ENCODE assay signal across 3 cellular contexts in the genomic region with DNA sequence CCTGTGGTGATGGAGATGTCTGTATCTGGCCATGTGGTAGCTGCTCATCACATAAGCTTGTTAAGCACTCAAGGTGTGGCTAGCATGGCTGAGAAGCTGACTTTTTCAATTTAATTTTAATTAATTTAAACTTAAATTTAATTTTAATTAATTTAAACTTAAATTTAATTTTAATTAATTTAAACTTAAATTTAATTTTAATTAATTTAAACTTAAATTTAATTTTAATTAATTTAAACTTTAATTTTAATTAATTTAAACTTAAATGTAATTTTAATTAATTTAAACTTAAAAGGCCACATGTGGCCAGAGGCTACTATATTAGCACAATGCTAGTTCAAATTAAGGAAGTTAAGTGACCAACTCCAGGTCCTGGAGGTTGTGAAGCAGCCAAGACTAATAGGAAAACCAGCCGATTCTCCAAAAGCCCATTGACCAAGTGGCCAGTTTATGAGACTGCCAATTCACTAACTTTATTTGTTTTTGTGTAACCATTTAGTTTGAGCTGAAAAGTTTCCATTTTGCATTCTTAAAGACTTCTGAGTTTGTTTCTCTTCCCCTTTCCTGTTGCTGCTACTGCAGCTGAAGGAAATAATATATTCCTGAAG.
TF ChIP-seq lines count a peak whose summit lies in the region.

No MANE protein-coding gene starts in this region.

TF ChIP-seq in GM12891, 5 proteins besides CTCF, POLR2A, EP300 and RAD21 (continued from another document):
- TF ChIP-seq POU2F2 (IDR thresholded peaks at IDR 0.05; ENCODE audit: low read depth, low read length) (no peak), POLR2AphosphoS5 (IDR thresholded peaks at IDR 0.05; ENCODE audit: low read depth, low read length) (no peak), SPI1 (IDR thresholded peaks at IDR 0.05; ENCODE audit: low read depth, low read length) (peak; percentile 8; the same call in 1 of the 2 replicates), TAF1 (IDR thresholded peaks at IDR 0.05; ENCODE audit: low read depth, low read length) (no peak)

TF ChIP-seq in WTC11, 78 proteins besides CTCF, POLR2A, EP300 and RAD21:
- TF ChIP-seq AFF4 (CRISPR knock-in tag; IDR thresholded peaks at IDR 0.05; ENCODE audit: borderline replicate concordance) = no peak
- no peak for TF ChIP-seq MXD4 (CRISPR knock-in tag; IDR thresholded peaks at IDR 0.05; ENCODE audit: borderline replicate concordance)
- TF ChIP-seq ZNF138 (CRISPR knock-in tag; conservative IDR thresholded peaks at IDR 0.05) = no peak
- peak; percentile 100 for TF ChIP-seq HMGA2 (CRISPR knock-in tag; IDR thresholded peaks at IDR 0.05)
- TF ChIP-seq GABPB1 (CRISPR knock-in tag; IDR thresholded peaks at IDR 0.05) = no peak

TF ChIP-seq in HepG2, 621 proteins besides CTCF, POLR2A, EP300 and RAD21:
- TF ChIP-seq MNT (IDR thresholded peaks at IDR 0.05) (0 out of 2 replicates have a peak, but pooled peaks have one; percentile 12), ZNF607 (CRISPR knock-in tag; IDR thresholded peaks at IDR 0.05; ENCODE audit: borderline replicate concordance) (no peak)
- TF ChIP-seq, protein P1, sequence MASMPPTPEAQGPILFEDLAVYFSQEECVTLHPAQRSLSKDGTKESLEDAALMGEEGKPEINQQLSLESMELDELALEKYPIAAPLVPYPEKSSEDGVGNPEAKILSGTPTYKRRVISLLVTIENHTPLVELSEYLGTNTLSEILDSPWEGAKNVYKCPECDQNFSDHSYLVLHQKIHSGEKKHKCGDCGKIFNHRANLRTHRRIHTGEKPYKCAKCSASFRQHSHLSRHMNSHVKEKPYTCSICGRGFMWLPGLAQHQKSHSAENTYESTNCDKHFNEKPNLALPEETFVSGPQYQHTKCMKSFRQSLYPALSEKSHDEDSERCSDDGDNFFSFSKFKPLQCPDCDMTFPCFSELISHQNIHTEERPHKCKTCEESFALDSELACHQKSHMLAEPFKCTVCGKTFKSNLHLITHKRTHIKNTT (CRISPR knock-in tag; IDR thresholded peaks at IDR 0.05) = no peak
